8 cellular contexts compared by ENCODE assay signal in genomic region chr7:4178416-4178815, GRCh38.
"Had no signal": no experiment of that assay in that cellular context is flagged by ENCODE, and none has a peak within 500 bp of the region (broad histone marks: within the 10 kb centered on the region; RNA-seq: fewer than 3 reads in every experiment).

No MANE protein-coding gene starts in this region.

- H3K4me3 Mint-ChIP-seq: GM23338, HFFc6 had no signal

- DNase-seq: H7, HFFc6, IMR-90 had no signal

- ATAC-seq: GM23338, HCT116, K562 had no signal

- H3K27ac Mint-ChIP-seq: GM23338, HFFc6 had no signal

- H3K4me3 ChIP-seq: GM23338, HAP-1, K562 had no signal

- FAIRE-seq: HTR-8/SVneo, K562 had no signal

- H3K36me3 ChIP-seq: HAP-1 had no signal

- H3K9me3 ChIP-seq: HAP-1 had no signal

- H3K4me1 ChIP-seq: HAP-1 had no signal
